In the genomic region with DNA sequence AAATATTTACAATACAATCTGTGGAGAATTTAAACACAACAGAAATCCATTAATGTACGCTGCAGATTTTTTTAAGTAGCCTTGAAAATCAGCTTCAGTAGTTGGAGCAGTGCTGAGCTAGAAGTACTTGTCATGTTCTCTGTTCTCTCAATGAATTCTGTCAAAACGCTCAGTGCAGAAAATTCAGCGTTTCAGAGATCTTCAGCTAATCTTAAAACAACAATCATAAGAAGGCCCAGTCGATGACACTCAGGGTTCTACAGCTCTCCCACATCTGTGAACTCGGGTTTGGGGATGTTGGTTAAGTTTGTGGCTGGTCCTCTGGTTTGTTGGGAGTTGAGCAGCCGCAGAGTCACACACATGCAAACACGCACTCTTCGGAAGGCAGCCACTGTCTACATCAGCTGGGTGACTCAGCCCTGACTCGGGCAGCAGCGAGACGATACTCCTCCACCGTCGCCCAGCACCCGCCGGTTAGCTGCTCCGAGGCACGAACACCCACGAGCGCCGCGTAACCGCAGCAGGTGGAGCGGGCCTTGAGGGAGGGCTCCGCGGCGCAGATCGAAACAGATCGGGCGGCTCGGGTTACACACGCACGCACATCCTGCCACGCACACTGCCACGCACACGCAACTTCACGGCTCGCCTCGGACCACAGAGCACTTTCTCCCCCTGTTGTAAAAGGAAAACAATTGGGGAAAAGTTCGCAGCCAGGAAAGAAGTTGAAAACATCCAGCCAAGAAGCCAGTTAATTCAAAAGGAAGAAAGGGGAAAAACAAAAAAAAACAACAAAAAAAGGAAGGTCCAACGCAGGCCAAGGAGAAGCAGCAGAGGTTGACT, we compare ENCODE assay signal across 1 cellular context.
A peak's percentile ranks its signal among the peaks of the same experiment; 100 is the strongest.
TF ChIP-seq lines count a peak whose summit lies in the region.

No MANE protein-coding gene starts in this region.

TF ChIP-seq in HepG2, 621 proteins besides CTCF, POLR2A, EP300 and RAD21 (continued from another document and continues in another):
- TF ChIP-seq, protein P1, sequence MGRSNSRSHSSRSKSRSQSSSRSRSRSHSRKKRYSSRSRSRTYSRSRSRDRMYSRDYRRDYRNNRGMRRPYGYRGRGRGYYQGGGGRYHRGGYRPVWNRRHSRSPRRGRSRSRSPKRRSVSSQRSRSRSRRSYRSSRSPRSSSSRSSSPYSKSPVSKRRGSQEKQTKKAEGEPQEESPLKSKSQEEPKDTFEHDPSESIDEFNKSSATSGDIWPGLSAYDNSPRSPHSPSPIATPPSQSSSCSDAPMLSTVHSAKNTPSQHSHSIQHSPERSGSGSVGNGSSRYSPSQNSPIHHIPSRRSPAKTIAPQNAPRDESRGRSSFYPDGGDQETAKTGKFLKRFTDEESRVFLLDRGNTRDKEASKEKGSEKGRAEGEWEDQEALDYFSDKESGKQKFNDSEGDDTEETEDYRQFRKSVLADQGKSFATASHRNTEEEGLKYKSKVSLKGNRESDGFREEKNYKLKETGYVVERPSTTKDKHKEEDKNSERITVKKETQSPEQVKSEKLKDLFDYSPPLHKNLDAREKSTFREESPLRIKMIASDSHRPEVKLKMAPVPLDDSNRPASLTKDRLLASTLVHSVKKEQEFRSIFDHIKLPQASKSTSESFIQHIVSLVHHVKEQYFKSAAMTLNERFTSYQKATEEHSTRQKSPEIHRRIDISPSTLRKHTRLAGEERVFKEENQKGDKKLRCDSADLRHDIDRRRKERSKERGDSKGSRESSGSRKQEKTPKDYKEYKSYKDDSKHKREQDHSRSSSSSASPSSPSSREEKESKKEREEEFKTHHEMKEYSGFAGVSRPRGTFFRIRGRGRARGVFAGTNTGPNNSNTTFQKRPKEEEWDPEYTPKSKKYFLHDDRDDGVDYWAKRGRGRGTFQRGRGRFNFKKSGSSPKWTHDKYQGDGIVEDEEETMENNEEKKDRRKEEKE (IDR thresholded peaks at IDR 0.05), result no peak
- TF ChIP-seq, protein P2, sequence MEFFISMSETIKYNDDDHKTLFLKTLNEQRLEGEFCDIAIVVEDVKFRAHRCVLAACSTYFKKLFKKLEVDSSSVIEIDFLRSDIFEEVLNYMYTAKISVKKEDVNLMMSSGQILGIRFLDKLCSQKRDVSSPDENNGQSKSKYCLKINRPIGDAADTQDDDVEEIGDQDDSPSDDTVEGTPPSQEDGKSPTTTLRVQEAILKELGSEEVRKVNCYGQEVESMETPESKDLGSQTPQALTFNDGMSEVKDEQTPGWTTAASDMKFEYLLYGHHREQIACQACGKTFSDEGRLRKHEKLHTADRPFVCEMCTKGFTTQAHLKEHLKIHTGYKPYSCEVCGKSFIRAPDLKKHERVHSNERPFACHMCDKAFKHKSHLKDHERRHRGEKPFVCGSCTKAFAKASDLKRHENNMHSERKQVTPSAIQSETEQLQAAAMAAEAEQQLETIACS (CRISPR knock-in tag; IDR thresholded peaks at IDR 0.05), result no peak
- TF ChIP-seq, protein P3, sequence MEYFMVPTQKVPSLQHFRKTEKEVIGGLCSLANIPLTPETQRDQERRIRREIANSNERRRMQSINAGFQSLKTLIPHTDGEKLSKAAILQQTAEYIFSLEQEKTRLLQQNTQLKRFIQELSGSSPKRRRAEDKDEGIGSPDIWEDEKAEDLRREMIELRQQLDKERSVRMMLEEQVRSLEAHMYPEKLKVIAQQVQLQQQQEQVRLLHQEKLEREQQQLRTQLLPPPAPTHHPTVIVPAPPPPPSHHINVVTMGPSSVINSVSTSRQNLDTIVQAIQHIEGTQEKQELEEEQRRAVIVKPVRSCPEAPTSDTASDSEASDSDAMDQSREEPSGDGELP (IDR thresholded peaks at IDR 0.05; ENCODE audit: borderline replicate concordance, low read depth), result peak; percentile 83
- no peak for TF ChIP-seq MTA3 (CRISPR knock-in tag; IDR thresholded peaks at IDR 0.05)
- TF ChIP-seq SIX1 (CRISPR knock-in tag; IDR thresholded peaks at IDR 0.05; ENCODE audit: borderline replicate concordance), result peak; percentile 71; the same call in 1 of the 2 replicates
- no peak for TF ChIP-seq ZNF577 (CRISPR knock-in tag; IDR thresholded peaks at IDR 0.05; ENCODE audit: borderline replicate concordance, low read depth)
- TF ChIP-seq POLR2AphosphoS5 (IDR thresholded peaks at IDR 0.05; ENCODE audit: low read depth, low read length), result no peak
- TF ChIP-seq PHF21A (CRISPR knock-in tag; IDR thresholded peaks at IDR 0.05), result no peak; the same call in 1 of the 2 replicates
- TF ChIP-seq REL (CRISPR knock-in tag; conservative IDR thresholded peaks at IDR 0.05), result no peak
- TF ChIP-seq IKZF1 (IDR thresholded peaks at IDR 0.05), result no peak
- no peak for TF ChIP-seq MLLT10 (CRISPR knock-in tag; IDR thresholded peaks at IDR 0.05)
- TF ChIP-seq, protein P4, sequence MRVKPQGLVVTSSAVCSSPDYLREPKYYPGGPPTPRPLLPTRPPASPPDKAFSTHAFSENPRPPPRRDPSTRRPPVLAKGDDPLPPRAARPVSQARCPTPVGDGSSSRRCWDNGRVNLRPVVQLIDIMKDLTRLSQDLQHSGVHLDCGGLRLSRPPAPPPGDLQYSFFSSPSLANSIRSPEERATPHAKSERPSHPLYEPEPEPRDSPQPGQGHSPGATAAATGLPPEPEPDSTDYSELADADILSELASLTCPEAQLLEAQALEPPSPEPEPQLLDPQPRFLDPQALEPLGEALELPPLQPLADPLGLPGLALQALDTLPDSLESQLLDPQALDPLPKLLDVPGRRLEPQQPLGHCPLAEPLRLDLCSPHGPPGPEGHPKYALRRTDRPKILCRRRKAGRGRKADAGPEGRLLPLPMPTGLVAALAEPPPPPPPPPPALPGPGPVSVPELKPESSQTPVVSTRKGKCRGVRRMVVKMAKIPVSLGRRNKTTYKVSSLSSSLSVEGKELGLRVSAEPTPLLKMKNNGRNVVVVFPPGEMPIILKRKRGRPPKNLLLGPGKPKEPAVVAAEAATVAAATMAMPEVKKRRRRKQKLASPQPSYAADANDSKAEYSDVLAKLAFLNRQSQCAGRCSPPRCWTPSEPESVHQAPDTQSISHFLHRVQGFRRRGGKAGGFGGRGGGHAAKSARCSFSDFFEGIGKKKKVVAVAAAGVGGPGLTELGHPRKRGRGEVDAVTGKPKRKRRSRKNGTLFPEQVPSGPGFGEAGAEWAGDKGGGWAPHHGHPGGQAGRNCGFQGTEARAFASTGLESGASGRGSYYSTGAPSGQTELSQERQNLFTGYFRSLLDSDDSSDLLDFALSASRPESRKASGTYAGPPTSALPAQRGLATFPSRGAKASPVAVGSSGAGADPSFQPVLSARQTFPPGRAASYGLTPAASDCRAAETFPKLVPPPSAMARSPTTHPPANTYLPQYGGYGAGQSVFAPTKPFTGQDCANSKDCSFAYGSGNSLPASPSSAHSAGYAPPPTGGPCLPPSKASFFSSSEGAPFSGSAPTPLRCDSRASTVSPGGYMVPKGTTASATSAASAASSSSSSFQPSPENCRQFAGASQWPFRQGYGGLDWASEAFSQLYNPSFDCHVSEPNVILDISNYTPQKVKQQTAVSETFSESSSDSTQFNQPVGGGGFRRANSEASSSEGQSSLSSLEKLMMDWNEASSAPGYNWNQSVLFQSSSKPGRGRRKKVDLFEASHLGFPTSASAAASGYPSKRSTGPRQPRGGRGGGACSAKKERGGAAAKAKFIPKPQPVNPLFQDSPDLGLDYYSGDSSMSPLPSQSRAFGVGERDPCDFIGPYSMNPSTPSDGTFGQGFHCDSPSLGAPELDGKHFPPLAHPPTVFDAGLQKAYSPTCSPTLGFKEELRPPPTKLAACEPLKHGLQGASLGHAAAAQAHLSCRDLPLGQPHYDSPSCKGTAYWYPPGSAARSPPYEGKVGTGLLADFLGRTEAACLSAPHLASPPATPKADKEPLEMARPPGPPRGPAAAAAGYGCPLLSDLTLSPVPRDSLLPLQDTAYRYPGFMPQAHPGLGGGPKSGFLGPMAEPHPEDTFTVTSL (CRISPR knock-in tag; IDR thresholded peaks at IDR 0.05; ENCODE audit: borderline replicate concordance), result 0 out of 2 replicates have a peak, but pooled peaks have one; percentile 17
- no peak for TF ChIP-seq ZKSCAN5 (CRISPR knock-in tag; IDR thresholded peaks at IDR 0.05)
- TF ChIP-seq ZFP82 (CRISPR knock-in tag; IDR thresholded peaks at IDR 0.05; ENCODE audit: borderline replicate concordance), result no peak
- no peak for TF ChIP-seq KLF11 (CRISPR knock-in tag; IDR thresholded peaks at IDR 0.05)
- no peak for TF ChIP-seq XBP1 (CRISPR knock-in tag; IDR thresholded peaks at IDR 0.05)
- TF ChIP-seq, protein P5, sequence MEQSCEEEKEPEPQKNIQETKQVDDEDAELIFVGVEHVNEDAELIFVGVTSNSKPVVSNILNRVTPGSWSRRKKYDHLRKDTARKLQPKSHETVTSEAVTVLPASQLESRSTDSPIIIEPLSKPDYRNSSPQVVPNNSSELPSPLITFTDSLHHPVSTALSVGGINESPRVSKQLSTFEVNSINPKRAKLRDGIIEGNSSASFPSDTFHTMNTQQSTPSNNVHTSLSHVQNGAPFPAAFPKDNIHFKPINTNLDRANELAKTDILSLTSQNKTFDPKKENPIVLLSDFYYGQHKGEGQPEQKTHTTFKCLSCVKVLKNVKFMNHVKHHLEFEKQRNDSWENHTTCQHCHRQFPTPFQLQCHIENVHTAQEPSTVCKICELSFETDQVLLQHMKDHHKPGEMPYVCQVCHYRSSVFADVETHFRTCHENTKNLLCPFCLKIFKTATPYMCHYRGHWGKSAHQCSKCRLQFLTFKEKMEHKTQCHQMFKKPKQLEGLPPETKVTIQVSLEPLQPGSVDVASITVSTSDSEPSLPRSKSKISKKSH (CRISPR knock-in tag; IDR thresholded peaks at IDR 0.05; ENCODE audit: borderline replicate concordance), result no peak
- TF ChIP-seq, protein P6, sequence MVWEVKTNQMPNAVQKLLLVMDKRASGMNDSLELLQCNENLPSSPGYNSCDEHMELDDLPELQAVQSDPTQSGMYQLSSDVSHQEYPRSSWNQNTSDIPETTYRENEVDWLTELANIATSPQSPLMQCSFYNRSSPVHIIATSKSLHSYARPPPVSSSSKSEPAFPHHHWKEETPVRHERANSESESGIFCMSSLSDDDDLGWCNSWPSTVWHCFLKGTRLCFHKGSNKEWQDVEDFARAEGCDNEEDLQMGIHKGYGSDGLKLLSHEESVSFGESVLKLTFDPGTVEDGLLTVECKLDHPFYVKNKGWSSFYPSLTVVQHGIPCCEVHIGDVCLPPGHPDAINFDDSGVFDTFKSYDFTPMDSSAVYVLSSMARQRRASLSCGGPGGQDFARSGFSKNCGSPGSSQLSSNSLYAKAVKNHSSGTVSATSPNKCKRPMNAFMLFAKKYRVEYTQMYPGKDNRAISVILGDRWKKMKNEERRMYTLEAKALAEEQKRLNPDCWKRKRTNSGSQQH (CRISPR knock-in tag; IDR thresholded peaks at IDR 0.05; ENCODE audit: low read depth), result no peak
- no peak for TF ChIP-seq ZMYM2 (CRISPR knock-in tag; IDR thresholded peaks at IDR 0.05)
- TF ChIP-seq, protein P7, sequence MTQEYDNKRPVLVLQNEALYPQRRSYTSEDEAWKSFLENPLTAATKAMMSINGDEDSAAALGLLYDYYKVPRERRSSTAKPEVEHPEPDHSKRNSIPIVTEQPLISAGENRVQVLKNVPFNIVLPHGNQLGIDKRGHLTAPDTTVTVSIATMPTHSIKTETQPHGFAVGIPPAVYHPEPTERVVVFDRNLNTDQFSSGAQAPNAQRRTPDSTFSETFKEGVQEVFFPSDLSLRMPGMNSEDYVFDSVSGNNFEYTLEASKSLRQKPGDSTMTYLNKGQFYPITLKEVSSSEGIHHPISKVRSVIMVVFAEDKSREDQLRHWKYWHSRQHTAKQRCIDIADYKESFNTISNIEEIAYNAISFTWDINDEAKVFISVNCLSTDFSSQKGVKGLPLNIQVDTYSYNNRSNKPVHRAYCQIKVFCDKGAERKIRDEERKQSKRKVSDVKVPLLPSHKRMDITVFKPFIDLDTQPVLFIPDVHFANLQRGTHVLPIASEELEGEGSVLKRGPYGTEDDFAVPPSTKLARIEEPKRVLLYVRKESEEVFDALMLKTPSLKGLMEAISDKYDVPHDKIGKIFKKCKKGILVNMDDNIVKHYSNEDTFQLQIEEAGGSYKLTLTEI (CRISPR knock-in tag; conservative IDR thresholded peaks at IDR 0.05), result no peak
- TF ChIP-seq U2AF1 (optimal IDR thresholded peaks at IDR 0.05; ENCODE audit: low read depth, low read length), result peak; percentile 38
- no peak; the same call in 1 of the 2 replicates for TF ChIP-seq ZNF772 (CRISPR knock-in tag; IDR thresholded peaks at IDR 0.05)
- no peak for TF ChIP-seq ZNF788 (CRISPR knock-in tag; IDR thresholded peaks at IDR 0.05; ENCODE audit: borderline replicate concordance)
- TF ChIP-seq NR1H2 (CRISPR knock-in tag; IDR thresholded peaks at IDR 0.05; ENCODE audit: borderline replicate concordance, low read depth), result no peak
- no peak for TF ChIP-seq ADNP (CRISPR knock-in tag; IDR thresholded peaks at IDR 0.05)
- TF ChIP-seq SETDB1 (CRISPR knock-in tag; IDR thresholded peaks at IDR 0.05; ENCODE audit: borderline replicate concordance), result no peak
- no peak for TF ChIP-seq ZNF432 (CRISPR knock-in tag; IDR thresholded peaks at IDR 0.05; ENCODE audit: borderline replicate concordance)
- TF ChIP-seq ZSCAN21 (CRISPR knock-in tag; IDR thresholded peaks at IDR 0.05; ENCODE audit: borderline replicate concordance), result no peak; the same call in 1 of the 2 replicates
- no peak for TF ChIP-seq TBX3 (IDR thresholded peaks at IDR 0.05; ENCODE audit: borderline replicate concordance)
- no peak for TF ChIP-seq THYN1 (CRISPR knock-in tag; IDR thresholded peaks at IDR 0.05; ENCODE audit: borderline replicate concordance, low read depth)
- no peak for TF ChIP-seq ARNTL (CRISPR knock-in tag; IDR thresholded peaks at IDR 0.05)
- no peak; the same call in 1 of the 2 replicates for TF ChIP-seq NCOR1 (IDR thresholded peaks at IDR 0.05; ENCODE audit: borderline replicate concordance, low read length)
- TF ChIP-seq CBX2 (IDR thresholded peaks at IDR 0.05; ENCODE audit: low read depth, low read length), result no peak
- no peak for TF ChIP-seq CBX2 (CRISPR knock-in tag; IDR thresholded peaks at IDR 0.05; ENCODE audit: low read depth)
- no peak for TF ChIP-seq ZSCAN12 (CRISPR knock-in tag; IDR thresholded peaks at IDR 0.05)
- no peak for TF ChIP-seq ZNF335 (CRISPR knock-in tag; IDR thresholded peaks at IDR 0.05)
- TF ChIP-seq, protein P8, sequence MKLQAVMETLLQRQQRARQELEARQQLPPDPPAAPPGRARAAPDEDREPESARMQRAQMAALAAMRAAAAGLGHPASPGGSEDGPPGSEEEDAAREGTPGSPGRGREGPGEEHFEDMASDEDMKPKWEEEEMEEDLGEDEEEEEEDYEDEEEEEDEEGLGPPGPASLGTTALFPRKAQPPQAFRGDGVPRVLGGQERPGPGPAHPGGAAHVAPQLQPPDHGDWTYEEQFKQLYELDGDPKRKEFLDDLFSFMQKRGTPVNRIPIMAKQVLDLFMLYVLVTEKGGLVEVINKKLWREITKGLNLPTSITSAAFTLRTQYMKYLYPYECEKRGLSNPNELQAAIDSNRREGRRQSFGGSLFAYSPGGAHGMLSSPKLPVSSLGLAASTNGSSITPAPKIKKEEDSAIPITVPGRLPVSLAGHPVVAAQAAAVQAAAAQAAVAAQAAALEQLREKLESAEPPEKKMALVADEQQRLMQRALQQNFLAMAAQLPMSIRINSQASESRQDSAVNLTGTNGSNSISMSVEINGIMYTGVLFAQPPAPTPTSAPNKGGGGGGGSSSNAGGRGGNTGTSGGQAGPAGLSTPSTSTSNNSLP (IDR thresholded peaks at IDR 0.05; ENCODE audit: low read depth, low read length), result no peak
- no peak for TF ChIP-seq MBNL3 (CRISPR knock-in tag; conservative IDR thresholded peaks at IDR 0.05)
